Comparison of ENCODE assay signal across 16 cellular contexts in the genomic region with DNA sequence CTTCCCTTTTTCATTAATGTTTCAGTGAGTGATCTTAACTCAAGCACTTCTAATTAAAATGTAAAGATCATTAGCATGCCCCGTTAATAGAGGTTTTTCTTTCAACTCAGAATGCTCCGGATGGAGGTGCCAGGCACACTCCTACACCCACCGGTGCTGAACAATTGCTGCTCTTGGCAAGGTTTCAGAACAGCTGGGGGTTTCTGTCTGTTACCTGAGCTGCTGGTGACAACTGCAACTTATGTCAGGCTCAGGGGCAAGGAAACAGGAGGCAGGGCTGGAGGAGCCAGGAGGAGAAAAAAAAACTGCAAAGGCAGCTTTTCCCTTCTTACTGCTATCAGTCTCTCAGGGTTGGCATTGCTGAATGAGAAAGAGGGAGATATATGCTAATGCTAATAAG.
A peak's percentile ranks its signal among the peaks of the same experiment; 100 is the strongest.
DNase-seq lines count a peak whose midpoint lies in the region; ATAC-seq, FAIRE-seq and TF ChIP-seq lines count a peak whose summit lies in the region.
"Had no signal": no experiment of that assay in that cellular context is flagged by ENCODE, and none has a peak within 500 bp of the region (broad histone marks: within the 10 kb centered on the region; RNA-seq: fewer than 3 reads in every experiment).

No MANE protein-coding gene starts in this region.

- no peak for TF ChIP-seq RAD21 in HepG2 (CRISPR knock-in tag; IDR thresholded peaks at IDR 0.05)

- TF ChIP-seq CTCF in KMS-11 (conservative IDR thresholded peaks at IDR 0.05; ENCODE audit: low read depth, low read length) (no peak), HepG2 (CRISPR knock-in tag; IDR thresholded peaks at IDR 0.05) (no peak)

- H2AFZ ChIP-seq in KMS-11 (ENCODE audit: low read depth) (no peak overlapping the region), HepG2 (ENCODE audit: low read length) (no peak overlapping the region)

- no peaks in the 10 kb centered on the region for H3K36me3 Mint-ChIP-seq in activated CD4-positive, alpha-beta T cell treated with anti-CD3 and anti-CD28 coated beads, Interleukin-2, amount 10 ng/mL, durations not matched to agents 24 days and 14 days (ENCODE audit: low read depth)
- H3K36me3 Mint-ChIP-seq: activated naive CD8-positive, alpha-beta T cell treated with anti-CD3 and anti-CD28 coated beads, Interleukin-2, amount 10 ng/mL, durations not matched to agents 7 days and 5 days; CD8-positive, alpha-beta T cell had no signal

- no peak for TF ChIP-seq POLR2A in HepG2 (IDR thresholded peaks at IDR 0.05; ENCODE audit: insufficient read depth in 1 of 2, low read depth in 2 of 2, low read length in 2 of 2)

- no peak overlapping the region for H3K27ac Mint-ChIP-seq in activated CD4-positive, alpha-beta T cell treated with anti-CD3 and anti-CD28 coated beads, Interleukin-2, amount 10 ng/mL, durations not matched to agents 24 days and 14 days
- H3K27ac Mint-ChIP-seq: activated naive CD8-positive, alpha-beta T cell treated with anti-CD3 and anti-CD28 coated beads, Interleukin-2, amount 10 ng/mL, durations not matched to agents 7 days and 5 days; CD8-positive, alpha-beta T cell had no signal

- H3K9me3 Mint-ChIP-seq in activated CD4-positive, alpha-beta T cell treated with anti-CD3 and anti-CD28 coated beads, Interleukin-2, amount 10 ng/mL, durations not matched to agents 24 days and 14 days: no peaks in the 10 kb centered on the region
- H3K9me3 Mint-ChIP-seq: activated naive CD8-positive, alpha-beta T cell treated with anti-CD3 and anti-CD28 coated beads, Interleukin-2, amount 10 ng/mL, durations not matched to agents 7 days and 5 days; CD8-positive, alpha-beta T cell had no signal

- POLR2A ChIA-PET in HepG2 (lab: Yijun Ruan, JAX): no interaction called here

- DNase-seq in DMS 273 treated with DMSO at 0.1 percent for 48 hours (lab: John Stamatoyannopoulos, UW) (peak; percentile 27), NCI-H69 (lab: John Stamatoyannopoulos, UW) (peak; percentile 92), iPS-NIHi7 (ENCODE audit: extremely low spot score) (peak; percentile 25), HepG2 (ENCODE audit: low spot score) (no peak)
- DNase-seq in stimulated activated CD4-positive, alpha-beta T cell treated with anti-CD3 and anti-CD28 coated beads, Interleukin-4, amount 100 ng/mL, for 4 hours: no peak
- DNase-seq in activated CD4-positive, alpha-beta T cell treated with anti-CD3 and anti-CD28 coated beads, Interleukin-2, amount 10 ng/mL, durations not matched to agents 24 days and 14 days: no peak
- DNase-seq: activated naive CD8-positive, alpha-beta T cell treated with anti-CD3 and anti-CD28 coated beads, Interleukin-2, amount 10 ng/mL, durations not matched to agents 7 days and 5 days; brain microvascular endothelial cell; CD8-positive, alpha-beta T cell; foreskin fibroblast; IMR-90; NCI-H526 had no signal

- TF ChIP-seq EP300 in HepG2 (IDR thresholded peaks at IDR 0.05; ENCODE audit: low read depth in 2 of 2, low read length in 2 of 2) (no peak), HepG2 (CRISPR knock-in tag; IDR thresholded peaks at IDR 0.05; ENCODE audit: borderline replicate concordance) (no peak)

- no peak overlapping the region for H3K9ac ChIP-seq in KMS-11
- H3K9ac ChIP-seq in HepG2 (ENCODE audit: insufficient read depth, low read depth, low read length): no peak overlapping the region

- in situ Hi-C loops in HepG2 (cut with HindIII; ENCODE audit: extremely low pct_ligation_motif_present, low pct_unique_long_range_greater_than_20kb): no loop called here

- no peaks in the 10 kb centered on the region for H3K4me1 Mint-ChIP-seq in activated CD4-positive, alpha-beta T cell treated with anti-CD3 and anti-CD28 coated beads, Interleukin-2, amount 10 ng/mL, durations not matched to agents 24 days and 14 days
- H3K4me1 Mint-ChIP-seq: activated naive CD8-positive, alpha-beta T cell treated with anti-CD3 and anti-CD28 coated beads, Interleukin-2, amount 10 ng/mL, durations not matched to agents 7 days and 5 days had no signal

- no peak overlapping the region for H3K27ac ChIP-seq in KMS-11
- no peak overlapping the region for H3K27ac ChIP-seq in HepG2 (ENCODE audit: extremely low read length, insufficient read depth, low read length)
- H3K27ac ChIP-seq: brain microvascular endothelial cell, vagina had no signal

- H3K4me3 ChIP-seq in KMS-11 (IDR thresholded peaks at IDR 0.05; ENCODE audit: insufficient read depth, low read depth, low read length) (no peak overlapping the region), HepG2 (replicated peaks in 1 of 3; ENCODE audit: insufficient read depth in 1 of 3, low read depth in 2 of 3, low read length in 3 of 3) (no peak overlapping the region)
- H3K4me3 ChIP-seq: vagina had no signal

- WGBS in HepG2 (ENCODE audit: low lambda C conversion rate): 2% methylated on average over 3 of the region's 3 CpGs

- no peaks in the 10 kb centered on the region for H3K27me3 Mint-ChIP-seq in activated CD4-positive, alpha-beta T cell treated with anti-CD3 and anti-CD28 coated beads, Interleukin-2, amount 10 ng/mL, durations not matched to agents 24 days and 14 days

- intact Hi-C loops in activated CD4-positive, alpha-beta T cell treated with anti-CD3 and anti-CD28 coated beads, Interleukin-2, amount 10 ng/mL, durations not matched to agents 24 days and 14 days (cut with micrococcal nuclease): no loop called here
- intact Hi-C loops in HepG2 (cut with micrococcal nuclease; ENCODE audit: unreplicated experiment): no loop called here

- H3K27me3 ChIP-seq in KMS-11 (ENCODE audit: insufficient read depth, low read depth) (no peaks in the 10 kb centered on the region), HepG2 (ENCODE audit: control insufficient read depth in 1 of 2, insufficient read depth in 2 of 2, low read length in 2 of 2) (no peaks in the 10 kb centered on the region)
- H3K27me3 ChIP-seq: brain microvascular endothelial cell, vagina had no signal

- H3K4me3 Mint-ChIP-seq in activated CD4-positive, alpha-beta T cell treated with anti-CD3 and anti-CD28 coated beads, Interleukin-2, amount 10 ng/mL, durations not matched to agents 24 days and 14 days: no peak overlapping the region
- H3K4me3 Mint-ChIP-seq: activated naive CD8-positive, alpha-beta T cell treated with anti-CD3 and anti-CD28 coated beads, Interleukin-2, amount 10 ng/mL, durations not matched to agents 7 days and 5 days; CD8-positive, alpha-beta T cell had no signal

- no peak for ATAC-seq in GM21526 (IDR thresholded peaks at IDR 0.05; ENCODE audit: low FRiP score, unreplicated experiment)
- ATAC-seq in HepG2: no peak
- ATAC-seq: CD8-positive, alpha-beta T cell; sciatic nerve had no signal

- H3K36me3 ChIP-seq in KMS-11 (ENCODE audit: insufficient read depth) (no peaks in the 10 kb centered on the region), HepG2 (replicated peaks in 1 of 2; ENCODE audit: control insufficient read depth in 1 of 2, insufficient read depth in 2 of 2, low read length in 2 of 2) (no peaks in the 10 kb centered on the region)
- H3K36me3 ChIP-seq: brain microvascular endothelial cell, vagina had no signal

- H3K4me2 ChIP-seq in KMS-11: peak overlapping the region; percentile 44
- H3K4me2 ChIP-seq in HepG2 (ENCODE audit: low read depth, low read length): no peak overlapping the region

- H4K20me1 ChIP-seq in KMS-11 (ENCODE audit: insufficient read depth) (no peaks in the 10 kb centered on the region), HepG2 (ENCODE audit: insufficient read depth, low read length) (no peaks in the 10 kb centered on the region)

- H3K4me1 ChIP-seq in KMS-11 (ENCODE audit: low read depth, poor library complexity, severe bottlenecking) (peaks cover 22% of the 10 kb centered on the region), HepG2 (ENCODE audit: insufficient read depth, low read length) (no peaks in the 10 kb centered on the region)
- H3K4me1 ChIP-seq: vagina had no signal

- FAIRE-seq in HepG2 (lab: Jason Lieb, UNC): no peak

- CTCF ChIA-PET in HepG2 (lab: Yijun Ruan, JAX; ENCODE audit: low intra/inter-chr PET ratio, low total read pairs): no interaction called here

- H3K79me2 ChIP-seq in KMS-11 (ENCODE audit: insufficient read depth, low read depth) (no peaks in the 10 kb centered on the region), HepG2 (ENCODE audit: insufficient read depth, low read length) (no peaks in the 10 kb centered on the region)

- no TSS peak for BruUV-seq in HepG2 (replicated peaks; lab: Mats Ljungman, UMichigan)

- peaks cover 14% of the 10 kb centered on the region for H3K9me3 ChIP-seq in HepG2 (ENCODE audit: low read length)
- H3K9me3 ChIP-seq: vagina had no signal

TF ChIP-seq in HepG2, 621 proteins besides CTCF, POLR2A, EP300 and RAD21:
- TF ChIP-seq ISL2 (CRISPR knock-in tag; IDR thresholded peaks at IDR 0.05): no peak
- no peak for TF ChIP-seq DMTF1 (CRISPR knock-in tag; IDR thresholded peaks at IDR 0.05)
- TF ChIP-seq ZNF816 (CRISPR knock-in tag; IDR thresholded peaks at IDR 0.05; ENCODE audit: borderline replicate concordance): no peak
- TF ChIP-seq ZNF644 (CRISPR knock-in tag; IDR thresholded peaks at IDR 0.05; ENCODE audit: low read depth): no peak
TF ChIP-seq in HepG2: peak in this region for 0.

Comparison
In these comparisons a context has a peak if more than half of its experiments do, and no peak if none do; other contexts are left out.
1. DNase-seq: peak in DMS 273 treated with DMSO at 0.1 percent for 48 hours (single experiment), NCI-H69 (single experiment) and iPS-NIHi7 (single experiment); none in stimulated activated CD4-positive, alpha-beta T cell treated with anti-CD3 and anti-CD28 coated beads, Interleukin-4, amount 100 ng/mL, for 4 hours (0 of 2), activated CD4-positive, alpha-beta T cell treated with anti-CD3 and anti-CD28 coated beads, Interleukin-2, amount 10 ng/mL, durations not matched to agents 24 days and 14 days (single experiment) and HepG2 (single experiment).